In the genomic region with DNA sequence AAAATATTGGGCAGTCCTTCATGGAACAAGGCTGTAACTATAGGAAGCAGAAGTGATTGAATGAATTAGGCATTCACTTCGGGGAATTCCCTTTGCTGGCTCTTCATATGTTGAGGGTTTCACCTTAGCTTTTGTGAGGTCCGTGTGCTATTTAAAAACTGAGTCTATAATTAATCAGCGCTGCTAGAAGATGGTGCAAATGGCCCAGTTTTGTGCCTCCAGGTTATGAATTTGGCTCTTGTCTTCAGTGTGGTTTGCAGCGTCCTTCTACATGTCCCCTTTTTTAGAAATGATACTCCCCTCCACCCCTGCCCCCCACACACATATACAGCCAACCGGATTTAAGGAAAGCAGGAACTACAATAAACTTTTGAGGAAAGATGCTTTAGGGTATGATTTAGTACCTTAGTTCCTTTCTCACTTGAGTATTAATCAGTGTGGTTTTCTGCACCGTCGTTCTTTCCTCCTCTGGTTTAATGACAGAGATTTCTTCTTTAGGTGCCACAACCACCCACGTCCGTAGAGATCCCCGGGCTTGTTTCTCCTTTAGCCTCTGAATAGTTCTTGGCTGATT, we compare ENCODE assay signal across 11 cellular contexts.
DNase-seq lines count a peak whose midpoint lies in the region; ATAC-seq, FAIRE-seq and TF ChIP-seq lines count a peak whose summit lies in the region.
"Had no signal": no experiment of that assay in that cellular context is flagged by ENCODE, and none has a peak within 500 bp of the region (broad histone marks: within the 10 kb centered on the region; RNA-seq: fewer than 3 reads in every experiment).

No MANE protein-coding gene starts in this region.

- H3K4me3 ChIP-seq in GM12875 (ENCODE audit: low read depth, low read length) (peak overlapping the region; percentile 16), sigmoid colon (no peak overlapping the region), kidney (ENCODE audit: low read length in 2 of 2) (no peak overlapping the region), BE2C (ENCODE audit: low read depth, low read length) (no peak overlapping the region)

- peak; percentile 95 for ATAC-seq in GM19372 (IDR thresholded peaks at IDR 0.05; ENCODE audit: low read depth, unreplicated experiment)
- ATAC-seq in HG02970 (IDR thresholded peaks at IDR 0.05; ENCODE audit: low FRiP score, unreplicated experiment), result peak; percentile 58
- peak; percentile 82 for ATAC-seq in activated T-helper 17 cell treated with anti-CD3 and anti-CD28 coated beads, Interleukin-2, amount 50 U/mL, for 72 hours (replicated peaks)

- 63 to 90% methylated on average over 10 of the region's 10 CpGs for WGBS in sigmoid colon, 2 donors

- no peak for FAIRE-seq in kidney (lab: Jason Lieb, UNC)
- FAIRE-seq: keratinocyte had no signal

- H3K9me3 ChIP-seq in sigmoid colon, result no peaks in the 10 kb centered on the region
- H3K9me3 ChIP-seq in kidney (ENCODE audit: control insufficient read depth in 1 of 2, low read length in 2 of 2), result no peaks in the 10 kb centered on the region
- H3K9me3 ChIP-seq in BE2C, result no peaks in the 10 kb centered on the region

- H3K4me3 Mint-ChIP-seq in activated T-helper 17 cell treated with anti-CD3 and anti-CD28 coated beads, Interleukin-2, amount 50 U/mL, for 72 hours, result peak overlapping the region; percentile 49
- H3K4me3 Mint-ChIP-seq: activated naive CD8-positive, alpha-beta T cell; H9 had no signal

- H3K4me1 Mint-ChIP-seq in activated T-helper 17 cell treated with anti-CD3 and anti-CD28 coated beads, Interleukin-2, amount 50 U/mL, for 72 hours, result peaks cover 22% of the 10 kb centered on the region
- H3K4me1 Mint-ChIP-seq: H9 had no signal

- no peak overlapping the region for H3K27ac ChIP-seq in sigmoid colon
- no peak overlapping the region for H3K27ac ChIP-seq in kidney (ENCODE audit: low read depth in 2 of 2, low read length in 2 of 2)

- intact Hi-C loops in sigmoid colon (cut with DNase I), result no loop called here
- intact Hi-C loops in kidney (cut with DNase I), result no loop called here

- no peak for DNase-seq in sigmoid colon
- DNase-seq in NCI-H1092 (lab: John Stamatoyannopoulos, UW), result no peak
- no peak for DNase-seq in kidney
- no peak for DNase-seq in BE2C
- DNase-seq: H9 had no signal

- H3K9me3 Mint-ChIP-seq in activated T-helper 17 cell treated with anti-CD3 and anti-CD28 coated beads, Interleukin-2, amount 50 U/mL, for 72 hours, result no peaks in the 10 kb centered on the region
- H3K9me3 Mint-ChIP-seq: H9 had no signal

- no peaks in the 10 kb centered on the region for H3K27me3 ChIP-seq in sigmoid colon
- H3K27me3 ChIP-seq in BE2C, result no peaks in the 10 kb centered on the region

- H3K4me1 ChIP-seq in sigmoid colon, result no peaks in the 10 kb centered on the region
- no peaks in the 10 kb centered on the region for H3K4me1 ChIP-seq in kidney (ENCODE audit: control insufficient read depth in 1 of 2, insufficient read depth in 1 of 2, low read depth in 1 of 2, low read length in 2 of 2)
- no peaks in the 10 kb centered on the region for H3K4me1 ChIP-seq in BE2C

- no peak for TF ChIP-seq CTCF in GM12875 (IDR thresholded peaks at IDR 0.05; ENCODE audit: borderline replicate concordance, insufficient read depth, low read depth, low read length)
- no peak for TF ChIP-seq CTCF in sigmoid colon (IDR thresholded peaks at IDR 0.05)
- no peak for TF ChIP-seq CTCF in kidney (IDR thresholded peaks at IDR 0.05; ENCODE audit: borderline replicate concordance, extremely low read depth, insufficient read depth)
- no peak for TF ChIP-seq CTCF in BE2C (IDR thresholded peaks at IDR 0.05; ENCODE audit: low read depth, low read length)

- peaks cover 12% of the 10 kb centered on the region for H3K36me3 Mint-ChIP-seq in activated T-helper 17 cell treated with anti-CD3 and anti-CD28 coated beads, Interleukin-2, amount 50 U/mL, for 72 hours (ENCODE audit: low read depth)

- peak overlapping the region; percentile 76 for H3K27ac Mint-ChIP-seq in activated T-helper 17 cell treated with anti-CD3 and anti-CD28 coated beads, Interleukin-2, amount 50 U/mL, for 72 hours
- H3K27ac Mint-ChIP-seq: activated naive CD8-positive, alpha-beta T cell had no signal

- H3K36me3 ChIP-seq in sigmoid colon, result peaks cover 0 to 38% (median 3%) of the 10 kb centered on the region in 4 donors
- no peaks in the 10 kb centered on the region for H3K36me3 ChIP-seq in kidney (ENCODE audit: control insufficient read depth in 1 of 2, insufficient read depth in 2 of 2, low read length in 2 of 2)
- no peaks in the 10 kb centered on the region for H3K36me3 ChIP-seq in BE2C

- no peak overlapping the region for H3K9ac ChIP-seq in kidney (ENCODE audit: low read length in 2 of 2)

- no peak for TF ChIP-seq EP300 in sigmoid colon (IDR thresholded peaks at IDR 0.05)

- no peaks in the 10 kb centered on the region for H3K27me3 Mint-ChIP-seq in activated T-helper 17 cell treated with anti-CD3 and anti-CD28 coated beads, Interleukin-2, amount 50 U/mL, for 72 hours
- H3K27me3 Mint-ChIP-seq: activated naive CD8-positive, alpha-beta T cell had no signal

- no peak for TF ChIP-seq POLR2A in sigmoid colon (IDR thresholded peaks at IDR 0.05)
